Comparison of ENCODE assay signal across 16 cellular contexts in genomic region chr15:62741106-62741505, GRCh38.
"Had no signal": no experiment of that assay in that cellular context is flagged by ENCODE, and none has a peak within 500 bp of the region (broad histone marks: within the 10 kb centered on the region; RNA-seq: fewer than 3 reads in every experiment).

No MANE protein-coding gene starts in this region.

- H3K9me3 ChIP-seq: esophagus squamous epithelium, lower lobe of right lung, right atrium auricular region, testis had no signal

- H3K27me3 ChIP-seq: esophagus squamous epithelium, right atrium auricular region, testis had no signal

- H3K4me3 ChIP-seq: esophagus squamous epithelium, lower lobe of right lung, right atrium auricular region, testis had no signal

- H3K27ac Mint-ChIP-seq: activated CD8-positive, alpha-beta T cell treated with anti-CD3 and anti-CD28 coated beads for 36 hours; activated naive CD4-positive, alpha-beta T cell treated with anti-CD3 and anti-CD28 coated beads for 36 hours; activated T-cell treated with anti-CD3 and anti-CD28 coated beads, Interleukin-2, amount 50 U/mL, for 24 hours; activated T-helper 2 cell treated with anti-CD3 and anti-CD28 coated beads, Interferon-gamma antibody, Interleukin-2, Interleukin-4, amounts not matched to agents 10 μg/mL and 5 μg/mL and 100 μg/mL, durations not matched to agents 14 hours and 24 hours and 36 hours; dendritic cell treated with granulocyte-macrophage colony-stimulating factor and Interleukin-4, amounts not matched to agents 40 ng/mL and 50 ng/mL, for 4 days; progenitor cell of endocrine pancreas had no signal

- DNase-seq: activated CD4-positive, alpha-beta T cell treated with anti-CD3 and anti-CD28 coated beads for 48 hours; activated CD4-positive, CD25-positive, alpha-beta regulatory T cell; activated CD8-positive, alpha-beta T cell treated with anti-CD3 and anti-CD28 coated beads for 36 hours; activated naive CD4-positive, alpha-beta T cell treated with anti-CD3 and anti-CD28 coated beads for 36 hours; activated T-cell treated with anti-CD3 and anti-CD28 coated beads, Interleukin-2, amount 50 U/mL, for 24 hours; effector memory CD4-positive, alpha-beta T cell; esophagus squamous epithelium; islet precursor cell; lower lobe of right lung; stimulated activated naive CD8-positive, alpha-beta T cell treated with anti-CD3 and anti-CD28 coated beads, Interleukin-15, Interleukin-2, amounts not matched to agents 100 U/mL and 50 U/mL, for 24 hours; T1000 had no signal

- H3K36me3 ChIP-seq: lower lobe of right lung had no signal

- H3K9me3 Mint-ChIP-seq: activated CD8-positive, alpha-beta T cell treated with anti-CD3 and anti-CD28 coated beads for 36 hours; activated naive CD4-positive, alpha-beta T cell treated with anti-CD3 and anti-CD28 coated beads for 36 hours; activated T-cell treated with anti-CD3 and anti-CD28 coated beads, Interleukin-2, amount 50 U/mL, for 24 hours; activated T-helper 2 cell treated with anti-CD3 and anti-CD28 coated beads, Interferon-gamma antibody, Interleukin-2, Interleukin-4, amounts not matched to agents 10 μg/mL and 5 μg/mL and 100 μg/mL, durations not matched to agents 14 hours and 24 hours and 36 hours; dendritic cell treated with granulocyte-macrophage colony-stimulating factor and Interleukin-4, amounts not matched to agents 40 ng/mL and 50 ng/mL, for 4 days had no signal

- H3K27me3 Mint-ChIP-seq: activated CD8-positive, alpha-beta T cell treated with anti-CD3 and anti-CD28 coated beads for 36 hours; activated T-cell treated with anti-CD3 and anti-CD28 coated beads, Interleukin-2, amount 50 U/mL, for 24 hours; dendritic cell treated with granulocyte-macrophage colony-stimulating factor and Interleukin-4, amounts not matched to agents 40 ng/mL and 50 ng/mL, for 4 days; progenitor cell of endocrine pancreas had no signal

- H3K27ac ChIP-seq: lower lobe of right lung had no signal

- H3K4me3 Mint-ChIP-seq: activated CD8-positive, alpha-beta T cell treated with anti-CD3 and anti-CD28 coated beads for 36 hours; activated naive CD4-positive, alpha-beta T cell treated with anti-CD3 and anti-CD28 coated beads for 36 hours; activated T-cell treated with anti-CD3 and anti-CD28 coated beads, Interleukin-2, amount 50 U/mL, for 24 hours; dendritic cell treated with granulocyte-macrophage colony-stimulating factor and Interleukin-4, amounts not matched to agents 40 ng/mL and 50 ng/mL, for 4 days had no signal

- ATAC-seq: activated CD8-positive, alpha-beta T cell treated with anti-CD3 and anti-CD28 coated beads for 36 hours; stimulated activated naive CD8-positive, alpha-beta T cell treated with anti-CD3 and anti-CD28 coated beads, Interleukin-15, Interleukin-2, amounts not matched to agents 100 U/mL and 50 U/mL, for 24 hours had no signal
